Comparison of ENCODE assay signal across 14 cellular contexts in the genomic region with DNA sequence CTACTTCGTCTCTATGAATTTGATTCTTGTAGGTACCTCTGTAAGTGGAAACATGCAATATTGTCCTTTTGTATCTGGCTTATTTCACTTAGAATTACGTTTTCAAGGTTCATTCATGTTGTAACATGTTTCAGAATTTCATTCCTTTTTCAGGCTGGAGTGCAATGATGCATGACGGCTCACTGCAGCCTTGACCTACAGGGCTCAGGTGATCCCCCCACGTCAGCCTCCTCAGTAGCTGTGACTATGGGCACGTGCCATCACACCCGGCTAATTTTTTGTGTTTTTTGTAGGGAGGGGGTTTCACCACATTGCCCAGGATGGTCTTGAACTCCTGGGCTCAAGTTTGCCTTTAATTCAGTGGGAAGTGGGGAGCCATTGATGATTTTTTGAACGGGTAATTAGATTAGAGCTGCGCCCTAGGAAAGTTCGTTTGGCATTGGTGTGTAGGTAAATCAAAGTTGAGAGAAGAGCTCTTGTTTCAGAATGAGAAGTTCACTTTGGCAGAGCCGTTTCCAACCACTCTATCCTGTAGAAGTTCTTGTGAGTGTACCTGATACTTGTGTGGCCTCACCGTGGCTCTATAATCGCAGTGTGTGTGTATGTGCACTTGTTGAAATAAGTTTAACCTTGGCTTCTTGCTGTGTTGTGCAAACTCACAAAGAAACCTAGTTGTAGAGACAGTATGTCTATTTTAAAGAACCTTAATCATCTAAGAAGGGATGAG.
A peak's percentile ranks its signal among the peaks of the same experiment; 100 is the strongest.
DNase-seq lines count a peak whose midpoint lies in the region; ATAC-seq and TF ChIP-seq lines count a peak whose summit lies in the region.
"Had no signal": no experiment of that assay in that cellular context is flagged by ENCODE, and none has a peak within 500 bp of the region (broad histone marks: within the 10 kb centered on the region; RNA-seq: fewer than 3 reads in every experiment).

No MANE protein-coding gene starts in this region.

- H3K4me3 ChIP-seq in GM06990 (replicated peaks; ENCODE audit: low read depth, low read length), result no peak overlapping the region
- H3K4me3 ChIP-seq: heart left ventricle, psoas muscle had no signal

- ATAC-seq in HG02798 (IDR thresholded peaks at IDR 0.05; ENCODE audit: poor library complexity, unreplicated experiment) (peak; percentile 37), left lobe of liver (peak; percentile 32), GM21825 (IDR thresholded peaks at IDR 0.05; ENCODE audit: unreplicated experiment) (no peak), HG02973 (IDR thresholded peaks at IDR 0.05; ENCODE audit: unreplicated experiment) (no peak)
- ATAC-seq: psoas muscle had no signal

- no peaks in the 10 kb centered on the region for H3K36me3 ChIP-seq in GM06990 (ENCODE audit: control insufficient read depth, insufficient read depth, low read length)

- no peak for TF ChIP-seq CTCF in GM06990 (IDR thresholded peaks at IDR 0.05; ENCODE audit: insufficient read depth, low read length, poor library complexity, severe bottlenecking)

- DNase-seq in GM06990 (ENCODE audit: extremely low read depth, insufficient read length) (peak; percentile 15), amniotic epithelial cell (ENCODE audit: low read depth) (peak; percentile 65), left lobe of liver (ENCODE audit: low spot score) (no peak), hypothalamus (lab: John Stamatoyannopoulos, UW) (no peak)
- DNase-seq in stimulated activated CD4-positive, alpha-beta T cell treated with anti-CD3 and anti-CD28 coated beads, Interleukin-4, amount 100 ng/mL, for 24 hours, result no peak
- DNase-seq: activated B cell treated with CpG ODN at 0.5 μM for 24 hours; amniotic stem cell; heart left ventricle; NCI-H510A; psoas muscle; stimulated activated CD4-positive, alpha-beta T cell treated with anti-CD3 and anti-CD28 coated beads, Interleukin-15, amount 100 ng/mL, for 24 hours had no signal

- no peaks in the 10 kb centered on the region for H3K27me3 ChIP-seq in GM06990 (replicated peaks; ENCODE audit: control insufficient read depth, insufficient read depth, low read length)
- H3K27me3 ChIP-seq: heart left ventricle had no signal

Comparison
In these comparisons a context has a peak if more than half of its experiments do, and no peak if none do; other contexts are left out.
1. DNase-seq: peak in GM06990 (single experiment) and amniotic epithelial cell (single experiment); none in left lobe of liver (single experiment), hypothalamus (0 of 51) and stimulated activated CD4-positive, alpha-beta T cell treated with anti-CD3 and anti-CD28 coated beads, Interleukin-4, amount 100 ng/mL, for 24 hours (single experiment).
2. ATAC-seq: peak in HG02798 (single experiment) and left lobe of liver (single experiment); none in GM21825 (single experiment) and HG02973 (single experiment).